Comparison of ENCODE assay signal across 8 cellular contexts in genomic region chr7:73850781-73851207, GRCh38. TPM values are rescaled to one million over a fixed set of nuclear protein-coding genes. Genes with fewer than 3 reads are reported as not detected.
A peak's percentile ranks its signal among the peaks of the same experiment; 100 is the strongest.
DNase-seq lines count a peak whose midpoint lies in the region; ATAC-seq, FAIRE-seq and TF ChIP-seq lines count a peak whose summit lies in the region.

No MANE protein-coding gene starts in this region.

- peak overlapping the region; percentile 46; the same call in 1 of the 2 replicates for H2AK5ac ChIP-seq in IMR-90 (ENCODE audit: low read depth, low read length)

- peak overlapping the region; percentile 78 for H3K23ac ChIP-seq in IMR-90 (ENCODE audit: low read depth, low read length)

- H3K36me3 ChIP-seq in IMR-90 (ENCODE audit: control insufficient read depth, insufficient read depth, low read length) = no peaks in the 10 kb centered on the region

- in situ Hi-C loops in IMR-90 (cut with MboI; ENCODE audit: low sequenced_read_pairs) = loop anchor here (10.0 kb wide), 1 partner anchor 236 kb away; no protein-coding TSS in a partner anchor
- in situ Hi-C loops in astrocyte of the cerebellum (cut with HindIII; ENCODE audit: low sequenced_read_pairs) = loop anchor here (25.0 kb wide), 1 partner anchor 537 kb away; no protein-coding TSS in a partner anchor

- no TSS peak for BruUV-seq in IMR-90 (replicated peaks; lab: Mats Ljungman, UMichigan)

- H2BK120ac ChIP-seq in IMR-90 (ENCODE audit: low read depth, low read length) = peak overlapping the region; percentile 91

- CTCF ChIA-PET in A549 (lab: Yijun Ruan, JAX) (interaction anchor here (0.6 to 2.3 kb wide), 13 partner anchors 8 to 243 kb away, joined by 3 to 11 read pairs (median 4); no protein-coding TSS in a partner anchor), IMR-90 (lab: Yijun Ruan, JAX) (interaction anchor here (0.5 to 0.9 kb wide), 2 partner anchors 32 to 38 kb away, joined by 3 to 5 read pairs; no protein-coding TSS in a partner anchor)

- 19% methylated on average over 4 of the region's 4 CpGs for WGBS in A549 (ENCODE audit: missing lambda C conversion rate)
- WGBS in IMR-90 (ENCODE audit: extremely low coverage in 2 of 2, insufficient read length in 1 of 2), 2 experiments = 0% methylated on average over 1 of the region's 4 CpGs; no CpG with 5 or more reads in 1 of the 2 experiments

- H3K27ac ChIP-seq in A549 (peak overlapping the region; percentile 73 to 83), IMR-90 (ENCODE audit: insufficient read depth, low read length) (peak overlapping the region; percentile 87)

- no peak overlapping the region for H3K4me3 Mint-ChIP-seq in immature natural killer cell

- H3K36me3 Mint-ChIP-seq in immature natural killer cell = no peaks in the 10 kb centered on the region

- peaks cover 1 to 13% (median 10%) of the 10 kb centered on the region in 3 donors for H3K27me3 Mint-ChIP-seq in immature natural killer cell (ENCODE audit: low read depth in 3 of 3)

- peaks cover 0 to 5% of the 10 kb centered on the region in 2 donors for H3K4me1 Mint-ChIP-seq in immature natural killer cell

- peak overlapping the region; percentile 15; the same call in 1 of the 2 replicates for H3K14ac ChIP-seq in IMR-90 (replicated peaks; ENCODE audit: low read depth, low read length)

- H3K9me1 ChIP-seq in IMR-90 (ENCODE audit: insufficient read depth, low read length) = peaks cover 10% of the 10 kb centered on the region

- no peak overlapping the region for H3K27ac Mint-ChIP-seq in immature natural killer cell

- DNase-seq in A549 (ENCODE audit: low read depth in 1 of 2, low spot score in 1 of 2) (peak; percentile 80 to 81), IMR-90 (peak; percentile 99), astrocyte of the cerebellum (ENCODE audit: low read depth) (peak; percentile 89), left colon (peak; percentile 36 to 60), immature natural killer cell (no peak), superior temporal gyrus (ENCODE audit: extremely low spot score) (no peak), SHP77 treated with DMSO at 0.1 percent for 48 hours (lab: John Stamatoyannopoulos, UW) (no peak)

- dilution Hi-C loops in IMR-90 (cut with HindIII; ENCODE audit: low sequenced_read_pairs, unreplicated experiment) = no loop called here

- H3K9ac ChIP-seq in IMR-90 (ENCODE audit: low read depth, low read length) = no peak overlapping the region

- H3K56ac ChIP-seq in IMR-90 (ENCODE audit: extremely low read depth, insufficient read depth, low read length) = peak overlapping the region; percentile 85

- H4K20me1 ChIP-seq in IMR-90 (ENCODE audit: insufficient read depth, low read length) = peaks cover 3% of the 10 kb centered on the region; the same call in 1 of the 2 replicates

- TF ChIP-seq POLR2A in A549 (IDR thresholded peaks at IDR 0.05; ENCODE audit: low read length) (no peak), IMR-90 (IDR thresholded peaks at IDR 0.05; ENCODE audit: low read depth, low read length) (no peak)

- POLR2A ChIA-PET in A549 (lab: Yijun Ruan, JAX) (interaction anchor here (0.6 to 1.4 kb wide), 6 partner anchors 9 to 244 kb away, joined by 3 to 25 read pairs (median 7); partner anchors contain the start of gene METTL27), IMR-90 (lab: Charles Lee; ENCODE audit: unreplicated experiment) (interaction anchor here (0.9 to 1.1 kb wide), 2 partner anchors 8 to 179 kb away, joined by 3 to 10 read pairs; partner anchors contain the start of gene METTL27)

- H4K5ac ChIP-seq in IMR-90 (ENCODE audit: low read depth, low read length) = no peak overlapping the region

- H3K4ac ChIP-seq in IMR-90 (ENCODE audit: low read depth, low read length) = peak overlapping the region; percentile 95

- no peaks in the 10 kb centered on the region for H3K27me3 ChIP-seq in IMR-90 (ENCODE audit: control insufficient read depth, insufficient read depth, low read length)

- no peaks in the 10 kb centered on the region for H3K79me1 ChIP-seq in IMR-90 (ENCODE audit: low read depth in 1 of 2, low read length in 2 of 2)

- peak overlapping the region; percentile 16 to 75; a peak in 2 of 4 replicates for H4K8ac ChIP-seq in IMR-90 (ENCODE audit: low read depth in 2 of 2, low read length in 2 of 2)

- TF ChIP-seq CTCF in A549 (IDR thresholded peaks at IDR 0.05) (no peak), IMR-90 (conservative IDR thresholded peaks at IDR 0.05; ENCODE audit: low read depth, low read length) (no peak), astrocyte of the cerebellum (IDR thresholded peaks at IDR 0.05; ENCODE audit: low read depth, low read length, missing control alignments) (no peak)

- H3K4me2 ChIP-seq in A549 = peak overlapping the region; percentile 53
- peak overlapping the region; percentile 66 for H3K4me2 ChIP-seq in IMR-90 (ENCODE audit: low read depth, low read length)

- H2AK9ac ChIP-seq in IMR-90 (replicated peaks; ENCODE audit: low read depth, low read length, poor library complexity) = peak overlapping the region; percentile 92

- no peak for TF ChIP-seq RAD21 in A549 (conservative IDR thresholded peaks at IDR 0.05 in 1 of 2, IDR thresholded peaks at IDR 0.05 in 1 of 2)
- 0 out of 2 replicates have a peak, but pooled peaks have one; percentile 5 for TF ChIP-seq RAD21 in IMR-90 (IDR thresholded peaks at IDR 0.05; ENCODE audit: low read length)

- peak overlapping the region; percentile 88 for H4K91ac ChIP-seq in IMR-90 (ENCODE audit: insufficient read depth, low read depth, low read length)

- no peak for TF ChIP-seq EP300 in A549 (IDR thresholded peaks at IDR 0.05)

- peaks cover 36% of the 10 kb centered on the region for H3K4me1 ChIP-seq in A549
- H3K4me1 ChIP-seq in IMR-90 (ENCODE audit: control insufficient read depth, insufficient read depth, low read length) = peaks cover 15% of the 10 kb centered on the region

- H2BK15ac ChIP-seq in IMR-90 (ENCODE audit: low read depth, low read length) = 0 out of 3 replicates have a peak overlapping the region, but pooled peaks have one; percentile 5

- ATAC-seq in A549 (peak; percentile 76 to 86), IMR-90 (ENCODE audit: low read depth) (peak; percentile 70), left colon (peak; percentile 60), HG03460 (IDR thresholded peaks at IDR 0.05; ENCODE audit: unreplicated experiment) (no peak)

- H3K4me3 ChIP-seq in A549 = no peak overlapping the region
- no peak overlapping the region for H3K4me3 ChIP-seq in IMR-90 (ENCODE audit: insufficient read depth, low read depth, low read length)
- H3K4me3 ChIP-seq in astrocyte of the cerebellum (ENCODE audit: low read depth, low read length) = no peak overlapping the region

- peak overlapping the region; percentile 91 for H2BK5ac ChIP-seq in IMR-90 (ENCODE audit: low read depth, low read length, poor library complexity, severe bottlenecking)

- H3K9me3 ChIP-seq in A549 (no peaks in the 10 kb centered on the region), IMR-90 (ENCODE audit: control insufficient read depth, insufficient read depth, low read length) (no peaks in the 10 kb centered on the region)

- H3K9me3 Mint-ChIP-seq in immature natural killer cell = no peaks in the 10 kb centered on the region

- no peak overlapping the region for H2AFZ ChIP-seq in IMR-90 (replicated peaks; ENCODE audit: low read length, poor library complexity)

- FAIRE-seq in A549 (lab: Jason Lieb, UNC) = no peak

- intact Hi-C loops in IMR-90 (cut with micrococcal nuclease) = loop anchor here (2.0 to 5.0 kb wide), 3 partner anchors 113 to 243 kb away; partner anchors contain the start of genes ABHD11, BUD23 and DNAJC30
- intact Hi-C loops in left colon (cut with DNase I, micrococcal nuclease) = loop anchor here in 1 of 2 donors (5.0 to 10.0 kb wide), 2 partner anchors 38 to 106 kb away; no protein-coding TSS in a partner anchor

- peak overlapping the region; percentile 84; the same call in 1 of the 2 replicates for H2BK20ac ChIP-seq in IMR-90 (ENCODE audit: low read depth, low read length)

- H3K18ac ChIP-seq in IMR-90 (ENCODE audit: low read depth, low read length) = peak overlapping the region; percentile 56; the same call in 1 of the 2 replicates

TF ChIP-seq in IMR-90, 13 proteins besides CTCF, POLR2A, EP300 and RAD21 (continues in another document):
- peak; percentile 96 for TF ChIP-seq CEBPB (IDR thresholded peaks at IDR 0.05; ENCODE audit: low read depth, low read length)

RNA-seq across cellular contexts. Expression of gene METTL27, which starts 8.5 kb away (rescaled TPM):
- polyA plus RNA-seq in A549 (2011; rRNA removed) (4.1 and 5.5 TPM in 2 replicates), A549 (2017; fragmentation: RNase III; extraction: RNeasy Plus Mini Kit Qiagen cat#74134 plus additional on column Dnase treatment) (4.9 to 5.8 TPM (median 5.3 TPM) in 3 replicates), IMR-90 (2012; rRNA removed) (4.3 and 5.2 TPM in 2 replicates), immature natural killer cell (under 1 TPM in 1 of 3 donors, not detected in 2; 0.46 TPM)
- 11.3 and 12.4 TPM in 2 replicates for polyA plus RNA-seq in A549 (2012; cell fraction: cytosol; rRNA removed)
- 7.8 and 11.8 TPM in 2 replicates for polyA plus RNA-seq in A549 (2012; cell fraction: nucleus; rRNA removed)
- polyA minus RNA-seq in A549 (2011; rRNA and poly(A)+ RNA removed) = 5.1 and 5.4 TPM in 2 replicates
- total RNA-seq in IMR-90 (2012; rRNA removed) (1.7 and 2.3 TPM in 2 replicates), left colon (1 to 10 TPM; 3.7 to 3.8 TPM)
- 5.0 and 8.7 TPM in 2 replicates for polyA plus RNA-seq in IMR-90 (2012; cell fraction: cytosol; rRNA removed)
- polyA plus RNA-seq in IMR-90 (2012; cell fraction: nucleus; rRNA removed; ENCODE audit: low replicate concordance) = 4.1 and 6.2 TPM in 2 replicates

RNA-seq across cellular contexts. Expression of gene TMEM270, which starts 10.2 kb away (rescaled TPM):
- polyA plus RNA-seq in A549 (2011; rRNA removed) (0.16 TPM in 1 of 2 replicates, not detected in the other), A549 (2017; fragmentation: RNase III; extraction: RNeasy Plus Mini Kit Qiagen cat#74134 plus additional on column Dnase treatment) (not detected in 3 replicates), IMR-90 (2012; rRNA removed) (0.17 TPM in 1 of 2 replicates, not detected in the other), immature natural killer cell (not detected)
- 0.07 and 0.10 TPM in 2 replicates for polyA plus RNA-seq in A549 (2012; cell fraction: cytosol; rRNA removed)
- polyA plus RNA-seq in A549 (2012; cell fraction: nucleus; rRNA removed) = 0.06 and 0.17 TPM in 2 replicates
- not detected in 2 replicates for polyA minus RNA-seq in A549 (2011; rRNA and poly(A)+ RNA removed)
- total RNA-seq in IMR-90 (2012; rRNA removed) (not detected in 2 replicates), left colon (not detected)
- polyA plus RNA-seq in IMR-90 (2012; cell fraction: cytosol; rRNA removed) = 0.19 TPM in 1 of 2 replicates, not detected in the other
- polyA plus RNA-seq in IMR-90 (2012; cell fraction: nucleus; rRNA removed; ENCODE audit: low replicate concordance) = not detected in 2 replicates

RNA-seq across cellular contexts. Expression of gene CLDN4, which starts 20.0 kb away (rescaled TPM):
- 2.3 and 2.4 TPM in 2 replicates for polyA plus RNA-seq in A549 (2011; rRNA removed)
- 1.9 and 2.4 TPM in 2 replicates for polyA plus RNA-seq in A549 (2012; cell fraction: cytosol; rRNA removed)
- 6.1 and 6.7 TPM in 2 replicates for polyA plus RNA-seq in A549 (2012; cell fraction: nucleus; rRNA removed)
- polyA plus RNA-seq in A549 (2017; fragmentation: RNase III; extraction: RNeasy Plus Mini Kit Qiagen cat#74134 plus additional on column Dnase treatment) = 1.3 to 1.5 TPM (median 1.5 TPM) in 3 replicates
- 1.9 and 2.8 TPM in 2 replicates for polyA minus RNA-seq in A549 (2011; rRNA and poly(A)+ RNA removed)
- 2.9 and 3.9 TPM in 2 replicates for total RNA-seq in IMR-90 (2012; rRNA removed)
- polyA plus RNA-seq in IMR-90 (2012; rRNA removed) = 3.8 and 4.4 TPM in 2 replicates
- 2.4 and 4.7 TPM in 2 replicates for polyA plus RNA-seq in IMR-90 (2012; cell fraction: cytosol; rRNA removed)
- 1.9 and 4.8 TPM in 2 replicates for polyA plus RNA-seq in IMR-90 (2012; cell fraction: nucleus; rRNA removed; ENCODE audit: low replicate concordance)
- 1,000 to 10,000 TPM; 1,078 to 1,246 TPM for total RNA-seq in left colon
- polyA plus RNA-seq in immature natural killer cell = not detected

Comparison
In these comparisons a context has a peak if more than half of its experiments do, and no peak if none do; other contexts are left out.
1. DNase-seq: peak in A549 (2 of 2), IMR-90 (single experiment), astrocyte of the cerebellum (single experiment) and left colon (2 of 2); none in immature natural killer cell (0 of 3), superior temporal gyrus (single experiment) and SHP77 treated with DMSO at 0.1 percent for 48 hours (single experiment).